8 cellular contexts compared by ENCODE assay signal in genomic region chr1:174953657-174954435, GRCh38. TPM values are rescaled to one million over a fixed set of nuclear protein-coding genes. Genes with fewer than 3 reads are reported as not detected.
A peak's percentile ranks its signal among the peaks of the same experiment; 100 is the strongest.
DNase-seq lines count a peak whose midpoint lies in the region; ATAC-seq and TF ChIP-seq lines count a peak whose summit lies in the region.

No MANE protein-coding gene starts in this region.

- H3K27ac ChIP-seq in Peyer's patch = peak overlapping the region in 3 of 4 donors; percentile 28 to 48 (median 40)

- peaks cover 22% of the 10 kb centered on the region for H3K4me1 Mint-ChIP-seq in nephron
- H3K4me1 Mint-ChIP-seq in natural killer cell treated with Interleukin-12 subunit alpha and Interleukin-12 subunit beta and Interleukin-15 and Interleukin-18, amount 100 ng/mL, for 72 hours (ENCODE audit: low read depth in 2 of 2) = peaks cover 18 to 25% of the 10 kb centered on the region in 2 donors

- peak overlapping the region; percentile 3 to 58 (median 54) for H3K27ac Mint-ChIP-seq in nephron
- peak overlapping the region in 1 of 2 donors; percentile 10 for H3K27ac Mint-ChIP-seq in natural killer cell treated with Interleukin-12 subunit alpha and Interleukin-12 subunit beta and Interleukin-15 and Interleukin-18, amount 100 ng/mL, for 72 hours

- H3K4me1 ChIP-seq in Peyer's patch = peaks cover 0 to 27% (median 0%) of the 10 kb centered on the region in 4 donors

- H3K9me3 ChIP-seq in Peyer's patch (no peaks in the 10 kb centered on the region), MG63 (no peaks in the 10 kb centered on the region)

- peak; percentile 47 for ATAC-seq in GM19043 (IDR thresholded peaks at IDR 0.05; ENCODE audit: low read depth, unreplicated experiment)
- ATAC-seq in HG03354 (IDR thresholded peaks at IDR 0.05; ENCODE audit: poor library complexity, severe bottlenecking, unreplicated experiment) = peak; percentile 63
- no peak for ATAC-seq in natural killer cell treated with Interleukin-12 subunit alpha and Interleukin-12 subunit beta and Interleukin-15 and Interleukin-18, amount 100 ng/mL, for 72 hours

- peak in 1 of 3 donors; percentile 65 for DNase-seq in Peyer's patch
- no peak for DNase-seq in hepatic stellate cell (ENCODE audit: low spot score)
- no peak for DNase-seq in MG63
- DNase-seq in GM19240 (ENCODE audit: insufficient read length, low spot score) = no peak
- no peak for DNase-seq in natural killer cell treated with Interleukin-12 subunit alpha and Interleukin-12 subunit beta and Interleukin-15 and Interleukin-18, amount 100 ng/mL, for 72 hours (ENCODE audit: low spot score)

- no peak overlapping the region for H3K4me3 ChIP-seq in Peyer's patch
- H3K4me3 ChIP-seq in MG63 = no peak overlapping the region

- no peak for TF ChIP-seq POLR2A in Peyer's patch (IDR thresholded peaks at IDR 0.05)

- H3K27me3 ChIP-seq in Peyer's patch (no peaks in the 10 kb centered on the region), MG63 (no peaks in the 10 kb centered on the region)

- peaks cover 0 to 10% (median 0%) of the 10 kb centered on the region in 3 donors for H3K36me3 ChIP-seq in Peyer's patch
- no peaks in the 10 kb centered on the region for H3K36me3 ChIP-seq in MG63

- TF ChIP-seq CTCF in Peyer's patch (IDR thresholded peaks at IDR 0.05) = no peak
- TF ChIP-seq CTCF in nephron (IDR thresholded peaks at IDR 0.05; ENCODE audit: unreplicated experiment in 3 of 3) = no peak

- no peaks in the 10 kb centered on the region for H3K27me3 Mint-ChIP-seq in nephron (ENCODE audit: low read depth)
- H3K27me3 Mint-ChIP-seq in natural killer cell treated with Interleukin-12 subunit alpha and Interleukin-12 subunit beta and Interleukin-15 and Interleukin-18, amount 100 ng/mL, for 72 hours = no peaks in the 10 kb centered on the region

- no peak overlapping the region for H3K4me3 Mint-ChIP-seq in nephron
- H3K4me3 Mint-ChIP-seq in natural killer cell treated with Interleukin-12 subunit alpha and Interleukin-12 subunit beta and Interleukin-15 and Interleukin-18, amount 100 ng/mL, for 72 hours = no peak overlapping the region

- H3K9me3 Mint-ChIP-seq in nephron = no peaks in the 10 kb centered on the region
- H3K9me3 Mint-ChIP-seq in natural killer cell treated with Interleukin-12 subunit alpha and Interleukin-12 subunit beta and Interleukin-15 and Interleukin-18, amount 100 ng/mL, for 72 hours = no peaks in the 10 kb centered on the region

- H3K36me3 Mint-ChIP-seq in nephron (ENCODE audit: low read depth) = no peaks in the 10 kb centered on the region
- no peaks in the 10 kb centered on the region for H3K36me3 Mint-ChIP-seq in natural killer cell treated with Interleukin-12 subunit alpha and Interleukin-12 subunit beta and Interleukin-15 and Interleukin-18, amount 100 ng/mL, for 72 hours

RNA-seq across cellular contexts. Expression of gene CACYBP, which starts 45.9 kb away (rescaled TPM):
- 100 to 1,000 TPM in 2 of 4 donors, 10 to 100 TPM in 2; 15.3 to 139 (median 89.6) TPM for total RNA-seq in Peyer's patch
- 423 and 980 TPM in 2 replicates for total RNA-seq in MG63 (2014; rRNA removed; shearing (Covaris generic); ENCODE audit: low replicate concordance)
- total RNA-seq in natural killer cell treated with Interleukin-12 subunit alpha and Interleukin-12 subunit beta and Interleukin-15 and Interleukin-18, amount 100 ng/mL, for 72 hours = 100 to 1,000 TPM; 199 to 288 TPM

Comparison
In these comparisons a context has a peak if more than half of its experiments do, and no peak if none do; other contexts are left out.
1. ATAC-seq: peak in GM19043 (single experiment) and HG03354 (single experiment); none in natural killer cell treated with Interleukin-12 subunit alpha and Interleukin-12 subunit beta and Interleukin-15 and Interleukin-18, amount 100 ng/mL, for 72 hours (0 of 2).